33 cellular contexts compared by ENCODE assay signal in the genomic region with DNA sequence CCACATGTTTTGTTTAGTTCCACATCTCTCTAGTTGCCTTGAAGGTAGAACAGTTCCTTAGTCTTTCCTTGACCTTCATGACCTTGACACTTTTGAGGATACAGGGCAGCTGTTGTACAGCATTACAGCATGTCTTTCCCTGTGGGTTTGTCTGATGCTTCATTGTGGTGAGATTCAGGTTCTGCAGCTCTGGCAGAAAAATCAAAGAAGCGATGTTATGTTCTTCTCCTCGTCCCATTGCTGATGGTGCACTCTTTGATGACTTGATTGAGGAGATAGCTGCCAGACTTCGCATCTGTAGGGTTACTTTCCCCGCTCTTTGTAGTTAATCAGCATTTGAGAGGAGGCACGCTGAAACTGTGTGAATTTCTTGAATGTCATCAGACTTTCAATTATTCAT.
"Had no signal": no experiment of that assay in that cellular context is flagged by ENCODE, and none has a peak within 500 bp of the region (broad histone marks: within the 10 kb centered on the region; RNA-seq: fewer than 3 reads in every experiment).

No MANE protein-coding gene starts in this region.

- H3K4me1 Mint-ChIP-seq: activated naive CD8-positive, alpha-beta T cell treated with anti-CD3 and anti-CD28 coated beads, Interleukin-2, amount 50 U/mL, for 24 hours; endodermal cell; stimulated activated naive B cell treated with anti-CD40 and anti-IgM and Interleukin-4, amounts not matched to agents 10 μg/mL and 1 μg/mL and 100 μg/mL, for 72 hours had no signal

- ATAC-seq: activated naive CD8-positive, alpha-beta T cell treated with anti-CD3 and anti-CD28 coated beads, Interleukin-2, amount 50 U/mL, for 24 hours; esophagus mucosa; left colon; naive thymus-derived CD4-positive, alpha-beta T cell; pancreas; stimulated activated naive B cell treated with anti-CD40 and anti-IgM and Interleukin-4, amounts not matched to agents 10 μg/mL and 1 μg/mL and 100 μg/mL, for 72 hours had no signal

- H3K4me3 Mint-ChIP-seq: activated naive CD8-positive, alpha-beta T cell treated with anti-CD3 and anti-CD28 coated beads, Interleukin-2, amount 50 U/mL, for 24 hours; dendritic cell treated with granulocyte-macrophage colony-stimulating factor and Interleukin-4, amounts not matched to agents 40 ng/mL and 50 ng/mL, for 4 days; endodermal cell; mesothelial cell of epicardium; naive thymus-derived CD4-positive, alpha-beta T cell; stimulated activated naive B cell treated with anti-CD40 and anti-IgM and Interleukin-4, amounts not matched to agents 10 μg/mL and 1 μg/mL and 100 μg/mL, for 72 hours; T-helper 2 cell treated with Interferon-gamma antibody and Interleukin-4, amounts not matched to agents 5 μg/mL and 100 μg/mL, for 36 hours had no signal

- H3K27me3 Mint-ChIP-seq: activated naive CD8-positive, alpha-beta T cell treated with anti-CD3 and anti-CD28 coated beads, Interleukin-2, amount 50 U/mL, for 24 hours; dendritic cell treated with granulocyte-macrophage colony-stimulating factor and Interleukin-4, amounts not matched to agents 40 ng/mL and 50 ng/mL, for 4 days had no signal

- DNase-seq: activated CD4-positive, alpha-beta T cell treated with anti-CD3 and anti-CD28 coated beads for 4 hours; activated CD4-positive, alpha-beta T cell treated with anti-CD3 and anti-CD28 coated beads, Interleukin-2, amount 50 U/mL, for 4 hours; activated CD4-positive, CD25-positive, alpha-beta regulatory T cell; activated CD8-positive, alpha-beta memory T cell treated with anti-CD3 and anti-CD28 coated beads, Interleukin-2, amount 50 U/mL, for 48 hours; activated gamma-delta T cell; activated naive CD4-positive, alpha-beta T cell treated with anti-CD3 and anti-CD28 coated beads, Interleukin-2, amount 50 U/mL, for 16 hours; activated naive CD8-positive, alpha-beta T cell treated with anti-CD3 and anti-CD28 coated beads, Interleukin-2, amount 50 U/mL, for 24 hours; amygdala; central memory CD4-positive, alpha-beta T cell; endodermal cell; foreskin fibroblast; head of caudate nucleus; hippocampal formation; kidney; left colon; mammary epithelial cell; naive thymus-derived CD4-positive, alpha-beta T cell; nucleus accumbens; retina; sigmoid colon; stimulated activated CD4-positive, alpha-beta T cell treated with anti-CD3 and anti-CD28 coated beads, Interleukin-1b, Interleukin-23, amount 100 ng/mL, for 48 hours; stimulated activated CD4-positive, alpha-beta T cell treated with anti-CD3 and anti-CD28 coated beads, Interleukin-4, amount 100 ng/mL, for 4 hours; stimulated activated CD8-positive, alpha-beta memory T cell treated with anti-CD3 and anti-CD28 coated beads, Interleukin-4, amount 100 ng/mL, for 48 hours; stimulated activated naive B cell treated with anti-CD40 and anti-IgM and Interleukin-4, amounts not matched to agents 10 μg/mL and 1 μg/mL and 100 μg/mL, for 72 hours; stomach; T-helper 1 cell; thyroid gland; upper lobe of left lung had no signal

- H3K27ac Mint-ChIP-seq: activated naive CD8-positive, alpha-beta T cell treated with anti-CD3 and anti-CD28 coated beads, Interleukin-2, amount 50 U/mL, for 24 hours; dendritic cell treated with granulocyte-macrophage colony-stimulating factor and Interleukin-4, amounts not matched to agents 40 ng/mL and 50 ng/mL, for 4 days; endodermal cell; mesothelial cell of epicardium; stimulated activated naive B cell treated with anti-CD40 and anti-IgM and Interleukin-4, amounts not matched to agents 10 μg/mL and 1 μg/mL and 100 μg/mL, for 72 hours; T-helper 2 cell treated with Interferon-gamma antibody and Interleukin-4, amounts not matched to agents 5 μg/mL and 100 μg/mL, for 36 hours had no signal
